1 cellular context compared by ENCODE assay signal in genomic region chr20:46786566-46786965, GRCh38.
TF ChIP-seq lines count a peak whose summit lies in the region.

No MANE protein-coding gene starts in this region.

TF ChIP-seq in IMR-90, 13 proteins besides CTCF, POLR2A, EP300 and RAD21 (continued from another document):
- TF ChIP-seq USF2 (IDR thresholded peaks at IDR 0.05; ENCODE audit: low read depth, low read length), result no peak
- TF ChIP-seq CEBPB (IDR thresholded peaks at IDR 0.05; ENCODE audit: low read depth, low read length), result no peak
